Comparison of ENCODE assay signal across 8 cellular contexts in genomic region chrX:46759645-46759974, GRCh38. TPM values are rescaled to one million over a fixed set of nuclear protein-coding genes. Genes with fewer than 3 reads are reported as not detected.
DNase-seq lines count a peak whose midpoint lies in the region; ATAC-seq and TF ChIP-seq lines count a peak whose summit lies in the region.

No MANE protein-coding gene starts in this region.

- no peak overlapping the region for H3K18ac ChIP-seq in trophoblast cell (ENCODE audit: low read length)

- H2BK12ac ChIP-seq in trophoblast cell (ENCODE audit: low read length), result no peak overlapping the region

- peaks cover 2% of the 10 kb centered on the region for H3K79me1 ChIP-seq in trophoblast cell (ENCODE audit: low read length)

- ATAC-seq in GM21619 (IDR thresholded peaks at IDR 0.05; ENCODE audit: unreplicated experiment), result no peak
- ATAC-seq in HG03460 (IDR thresholded peaks at IDR 0.05; ENCODE audit: unreplicated experiment), result no peak
- ATAC-seq in GM21360 (IDR thresholded peaks at IDR 0.05; ENCODE audit: unreplicated experiment), result no peak

- H3K4me2 ChIP-seq in trophoblast cell (ENCODE audit: low read length), result peak overlapping the region; percentile 71

- no peak overlapping the region for H4K12ac ChIP-seq in trophoblast cell (ENCODE audit: low read depth, low read length)

- WGBS in trophoblast cell (ENCODE audit: extremely low coverage, insufficient coverage, insufficient read length), result no CpG with 5 or more reads among the region's 4 CpGs

- peak overlapping the region; percentile 55 for H3K4me3 ChIP-seq in GM12865 (ENCODE audit: low read depth, low read length)
- H3K4me3 ChIP-seq in effector memory CD4-positive, alpha-beta T cell (ENCODE audit: insufficient read depth, low read depth, low read length, poor library complexity, severe bottlenecking), result peak overlapping the region; percentile 43
- no peak overlapping the region for H3K4me3 ChIP-seq in trophoblast cell (ENCODE audit: low read depth, low read length)

- no peak overlapping the region for H2AK5ac ChIP-seq in trophoblast cell (ENCODE audit: low read length)

- no peak overlapping the region for H3K14ac ChIP-seq in trophoblast cell (ENCODE audit: low read length)

- H3K23ac ChIP-seq in trophoblast cell (ENCODE audit: low read length), result no peak overlapping the region

- no peak overlapping the region for H3K27ac ChIP-seq in effector memory CD4-positive, alpha-beta T cell (ENCODE audit: insufficient read depth, low read length, poor library complexity, severe bottlenecking)
- no peak overlapping the region for H3K27ac ChIP-seq in trophoblast cell (ENCODE audit: low read depth, low read length)

- H3K9ac ChIP-seq in trophoblast cell (ENCODE audit: low read length), result no peak overlapping the region

- no peak overlapping the region for H2AFZ ChIP-seq in trophoblast cell (ENCODE audit: insufficient read depth, low read length, poor library complexity)

- no peak for DNase-seq in GM12865 (ENCODE audit: low read depth)
- peak; percentile 85 for DNase-seq in NCI-H82 (lab: John Stamatoyannopoulos, UW)
- DNase-seq in effector memory CD4-positive, alpha-beta T cell, result no peak
- DNase-seq in trophoblast cell, result no peak
- DNase-seq in stimulated activated CD4-positive, alpha-beta T cell treated with anti-CD3 and anti-CD28 coated beads, Interleukin-12 subunit alpha, Interleukin-12 subunit beta, amount 100 ng/mL, for 4 hours, result no peak

- no peak overlapping the region for H4K8ac ChIP-seq in trophoblast cell (ENCODE audit: low read depth, low read length)

- H3K9me3 ChIP-seq in effector memory CD4-positive, alpha-beta T cell (ENCODE audit: control insufficient read depth, low read length), result no peaks in the 10 kb centered on the region
- no peaks in the 10 kb centered on the region for H3K9me3 ChIP-seq in trophoblast cell (ENCODE audit: insufficient read depth, low read depth, low read length)

- peaks cover 7% of the 10 kb centered on the region for H3K4me1 ChIP-seq in effector memory CD4-positive, alpha-beta T cell (ENCODE audit: control insufficient read depth, insufficient read depth, low read length, poor library complexity, severe bottlenecking)
- H3K4me1 ChIP-seq in trophoblast cell (ENCODE audit: control insufficient read depth in 1 of 2, insufficient read depth in 2 of 2, low read length in 2 of 2), result peaks cover 6 to 10% of the 10 kb centered on the region in 2 experiments

- no peak overlapping the region for H4K91ac ChIP-seq in trophoblast cell (ENCODE audit: low read depth, low read length)

- no peaks in the 10 kb centered on the region for H3K36me3 ChIP-seq in effector memory CD4-positive, alpha-beta T cell (ENCODE audit: control insufficient read depth, insufficient read depth, low read length)
- no peaks in the 10 kb centered on the region for H3K36me3 ChIP-seq in trophoblast cell (ENCODE audit: control insufficient read depth in 1 of 2, insufficient read depth in 2 of 2, low read length in 2 of 2)

- H2BK120ac ChIP-seq in trophoblast cell (ENCODE audit: insufficient read depth, low read length, poor library complexity), result no peak overlapping the region

- H3K4ac ChIP-seq in trophoblast cell (ENCODE audit: low read depth, low read length), result no peak overlapping the region

- no peaks in the 10 kb centered on the region for H3K79me2 ChIP-seq in trophoblast cell (ENCODE audit: control insufficient read depth, insufficient read depth, low read length, poor library complexity)

- no peak for TF ChIP-seq CTCF in GM12865 (IDR thresholded peaks at IDR 0.05; ENCODE audit: insufficient read depth, low read depth, low read length, missing control alignments)

- no peak overlapping the region for H2BK5ac ChIP-seq in trophoblast cell (ENCODE audit: low read depth, low read length, poor library complexity)

- H3K27me3 ChIP-seq in effector memory CD4-positive, alpha-beta T cell (replicated peaks; ENCODE audit: control insufficient read depth, insufficient read depth, low read length, poor library complexity, severe bottlenecking), result no peaks in the 10 kb centered on the region
- H3K27me3 ChIP-seq in trophoblast cell (ENCODE audit: insufficient read depth, low read length), result no peaks in the 10 kb centered on the region

RNA-seq across cellular contexts. Expression of gene SLC9A7, which starts 0.7 kb away (rescaled TPM):
- polyA plus RNA-seq in trophoblast cell (2013), result 5.2 and 5.3 TPM in 2 replicates
